In the genomic region with DNA sequence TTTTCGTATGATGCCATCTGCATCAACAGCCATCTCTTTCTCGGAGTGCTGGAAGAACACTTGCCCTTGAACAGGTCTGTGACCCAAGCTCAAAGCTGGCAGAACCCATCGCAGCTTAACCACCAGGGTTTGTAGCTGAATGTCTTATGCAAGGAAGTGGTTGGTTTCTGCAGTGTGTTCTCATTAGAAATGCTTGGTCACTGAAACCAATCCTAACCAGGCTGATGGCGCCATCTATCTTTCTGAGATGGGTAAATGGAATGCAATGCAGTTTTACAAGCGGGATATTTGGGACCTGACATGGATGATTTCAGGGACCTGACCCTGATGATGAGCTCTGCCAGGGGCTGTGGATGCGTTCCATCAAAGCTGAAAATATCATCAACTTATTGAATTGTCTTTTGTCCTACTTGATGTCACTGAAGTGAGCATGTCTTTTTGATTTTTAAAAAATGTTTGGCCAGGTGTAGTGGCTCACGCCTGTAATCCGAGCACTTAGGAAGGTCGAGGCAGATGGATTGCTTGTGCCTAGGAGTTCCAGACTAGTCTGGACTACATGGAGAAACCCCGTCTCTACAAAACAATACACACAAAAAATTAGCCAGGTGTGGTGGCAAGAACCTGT, we compare ENCODE assay signal across 9 cellular contexts. TPM values are rescaled to one million over a fixed set of nuclear protein-coding genes. Genes with fewer than 3 reads are reported as not detected.
A peak's percentile ranks its signal among the peaks of the same experiment; 100 is the strongest.
DNase-seq lines count a peak whose midpoint lies in the region; ATAC-seq, FAIRE-seq and TF ChIP-seq lines count a peak whose summit lies in the region.
"Had no signal": no experiment of that assay in that cellular context is flagged by ENCODE, and none has a peak within 500 bp of the region (broad histone marks: within the 10 kb centered on the region; RNA-seq: fewer than 3 reads in every experiment).

No MANE protein-coding gene starts in this region.

- ATAC-seq in HG02870 (IDR thresholded peaks at IDR 0.05; ENCODE audit: unreplicated experiment) (peak; percentile 53), left lung (peak; percentile 49), HG02973 (IDR thresholded peaks at IDR 0.05; ENCODE audit: unreplicated experiment) (no peak)

- H3K27ac ChIP-seq in A673 (ENCODE audit: low read depth, low read length, poor library complexity, severe bottlenecking) = no peak overlapping the region
- no peak overlapping the region for H3K27ac ChIP-seq in left lung

- POLR2A ChIA-PET in A673 (lab: Charles Lee; ENCODE audit: low non-redundant PET) = no interaction called here

- no peak overlapping the region for H3K4me3 ChIP-seq in A673 (ENCODE audit: low read depth, low read length, poor library complexity, severe bottlenecking)
- no peak overlapping the region for H3K4me3 ChIP-seq in bronchial epithelial cell (ENCODE audit: low read depth, low read length)
- no peak overlapping the region for H3K4me3 ChIP-seq in left lung

- DNase-seq in A673 (ENCODE audit: low spot score) (peak; percentile 70), GM04504 (ENCODE audit: low read depth) (peak; percentile 22), NCI-H748 treated with DMSO at 0.1 percent for 48 hours (lab: John Stamatoyannopoulos, UW) (peak; percentile 30), bronchial epithelial cell (ENCODE audit: low read depth) (peak; percentile 69), left lung (no peak), activated gamma-delta T cell treated with Interleukin-2 at 50 U/mL for 16 hours (no peak)

- H3K9me3 ChIP-seq in A673 (ENCODE audit: low read depth, low read length, poor library complexity, severe bottlenecking) = no peaks in the 10 kb centered on the region
- H3K9me3 ChIP-seq in left lung = no peaks in the 10 kb centered on the region

- H3K36me3 ChIP-seq in A673 (ENCODE audit: insufficient read depth, low read length, poor library complexity, severe bottlenecking) (no peaks in the 10 kb centered on the region), bronchial epithelial cell (ENCODE audit: control insufficient read depth, insufficient read depth, low read length) (no peaks in the 10 kb centered on the region), left lung (no peaks in the 10 kb centered on the region)

- H3K27me3 ChIP-seq in A673 (replicated peaks; ENCODE audit: insufficient read depth, low read depth, low read length, poor library complexity) (no peaks in the 10 kb centered on the region), bronchial epithelial cell (ENCODE audit: control insufficient read depth, insufficient read depth, low read length) (no peaks in the 10 kb centered on the region), left lung (peaks cover 0 to 16% of the 10 kb centered on the region in 2 donors)

- CTCF ChIA-PET in A673 (lab: Charles Lee) = no interaction called here

- intact Hi-C loops in A673 (cut with micrococcal nuclease; ENCODE audit: unreplicated experiment) (loop anchor here (2.0 kb wide), 2 partner anchors 110 to 390 kb away; no protein-coding TSS in a partner anchor), left lung (cut with DNase I) (loop anchor here in 1 of 2 donors (5.0 kb wide), 1 partner anchor 113 kb away; no protein-coding TSS in a partner anchor)

- TF ChIP-seq CTCF in A673 (conservative IDR thresholded peaks at IDR 0.05; ENCODE audit: low read depth, low read length) = peak; percentile 69
- TF ChIP-seq CTCF in bronchial epithelial cell (IDR thresholded peaks at IDR 0.05; ENCODE audit: insufficient read depth, low read length, severe bottlenecking) = peak; percentile 73
- peak; percentile 26 to 48 for TF ChIP-seq CTCF in left lung (IDR thresholded peaks at IDR 0.05)

- H3K4me1 ChIP-seq in A673 (ENCODE audit: insufficient read depth, low read length, poor library complexity, severe bottlenecking) (no peaks in the 10 kb centered on the region), left lung (no peaks in the 10 kb centered on the region)

- FAIRE-seq in bronchial epithelial cell (lab: Jason Lieb, UNC) = peak; percentile 18

- no TSS peak for BruUV-seq in A673 (replicated peaks; lab: Mats Ljungman, UMichigan)

RNA-seq across cellular contexts. Expression of a gene that starts 28.7 kb away (rescaled TPM):
- total RNA-seq in A673 (2021) = not detected in 2 replicates
- total RNA-seq in bronchial epithelial cell = not detected in 2 replicates
- total RNA-seq in left lung = not detected
- total RNA-seq: temporal lobe had no signal

RNA-seq across cellular contexts. Expression of a gene that starts 45.0 kb away (rescaled TPM):
- total RNA-seq in A673 (2021) (not detected in 2 replicates), bronchial epithelial cell (0.38 and 0.53 TPM in 2 replicates), left lung (under 1 TPM; 0.35 to 0.76 TPM)
- total RNA-seq: temporal lobe had no signal

Comparison
In these comparisons a context has a peak if more than half of its experiments do, and no peak if none do; other contexts are left out.
1. DNase-seq: peak in A673 (single experiment), GM04504 (single experiment), NCI-H748 treated with DMSO at 0.1 percent for 48 hours (single experiment) and bronchial epithelial cell (single experiment); none in left lung (0 of 2) and activated gamma-delta T cell treated with Interleukin-2 at 50 U/mL for 16 hours (single experiment).
2. Peak in every context shown above with its lines, with median percentiles within 50 percentile points of each other: CTCF ChIP-seq.